Comparison of ENCODE assay signal across 7 cellular contexts in genomic region chr6:158752613-158753012, GRCh38.
DNase-seq lines count a peak whose midpoint lies in the region; ATAC-seq and TF ChIP-seq lines count a peak whose summit lies in the region.

No MANE protein-coding gene starts in this region.

- H3K27me3 ChIP-seq in H7 (ENCODE audit: control insufficient read depth, insufficient read depth, low read length) (no peaks in the 10 kb centered on the region), sigmoid colon (no peaks in the 10 kb centered on the region)
- H3K27me3 ChIP-seq in effector memory CD4-positive, alpha-beta T cell (replicated peaks; ENCODE audit: control insufficient read depth, insufficient read depth, low read length, poor library complexity, severe bottlenecking), result no peaks in the 10 kb centered on the region

- H3K4me3 ChIP-seq in H7 (ENCODE audit: insufficient read depth, low read depth, low read length) (no peak overlapping the region), foreskin fibroblast (ENCODE audit: low read depth in 1 of 2, low read length in 2 of 2) (no peak overlapping the region), sigmoid colon (no peak overlapping the region)
- no peak overlapping the region for H3K4me3 ChIP-seq in effector memory CD4-positive, alpha-beta T cell (ENCODE audit: insufficient read depth, low read depth, low read length, poor library complexity, severe bottlenecking)

- H3K4me1 ChIP-seq in sigmoid colon, result peaks cover 0 to 12% (median 10%) of the 10 kb centered on the region in 4 donors
- no peaks in the 10 kb centered on the region for H3K4me1 ChIP-seq in effector memory CD4-positive, alpha-beta T cell (ENCODE audit: control insufficient read depth, insufficient read depth, low read length, poor library complexity, severe bottlenecking)

- H3K9me3 ChIP-seq in sigmoid colon, result no peaks in the 10 kb centered on the region
- no peaks in the 10 kb centered on the region for H3K9me3 ChIP-seq in effector memory CD4-positive, alpha-beta T cell (ENCODE audit: control insufficient read depth, low read length)

- TF ChIP-seq CTCF in foreskin fibroblast (IDR thresholded peaks at IDR 0.05; ENCODE audit: low read depth, low read length) (peak; percentile 7), sigmoid colon (IDR thresholded peaks at IDR 0.05) (no peak)

- WGBS in sigmoid colon, 2 donors, result 39 to 55% methylated on average over 3 of the region's 3 CpGs

- H3K36me3 ChIP-seq in H7 (replicated peaks; ENCODE audit: control insufficient read depth, insufficient read depth, low read length), result no peaks in the 10 kb centered on the region
- no peaks in the 10 kb centered on the region for H3K36me3 ChIP-seq in sigmoid colon
- peaks cover 39% of the 10 kb centered on the region for H3K36me3 ChIP-seq in effector memory CD4-positive, alpha-beta T cell (ENCODE audit: control insufficient read depth, insufficient read depth, low read length)

- H3K27ac ChIP-seq in sigmoid colon, result peak overlapping the region in 1 of 4 donors; percentile 41
- H3K27ac ChIP-seq in effector memory CD4-positive, alpha-beta T cell (ENCODE audit: insufficient read depth, low read length, poor library complexity, severe bottlenecking), result no peak overlapping the region

- TF ChIP-seq EP300 in sigmoid colon (IDR thresholded peaks at IDR 0.05), result no peak

- intact Hi-C loops in sigmoid colon (cut with DNase I), result loop anchor here (5.0 kb wide), 1 partner anchor 45 kb away; no protein-coding TSS in a partner anchor

- ATAC-seq in GM18867 (IDR thresholded peaks at IDR 0.05; ENCODE audit: unreplicated experiment), result no peak
- ATAC-seq in GM21381 (IDR thresholded peaks at IDR 0.05; ENCODE audit: unreplicated experiment), result no peak

- peak; percentile 83 for DNase-seq in H7
- peak; percentile 75 for DNase-seq in NCI-H82 (lab: John Stamatoyannopoulos, UW)
- DNase-seq in foreskin fibroblast, result peak in 1 of 2 donors; percentile 58
- DNase-seq in sigmoid colon, result peak; percentile 78
- DNase-seq in effector memory CD4-positive, alpha-beta T cell, result no peak

- TF ChIP-seq POLR2A in sigmoid colon (IDR thresholded peaks at IDR 0.05), result no peak

Comparison
In these comparisons a context has a peak if more than half of its experiments do, and no peak if none do; other contexts are left out.
1. DNase-seq: peak in H7 (single experiment), NCI-H82 (single experiment) and sigmoid colon (single experiment); none in effector memory CD4-positive, alpha-beta T cell (0 of 3).